Comparison of ENCODE assay signal across 1 cellular context in genomic region chr14:70811578-70811977, GRCh38.
TF ChIP-seq lines count a peak whose summit lies in the region.

No MANE protein-coding gene starts in this region.

TF ChIP-seq in A549, 52 proteins besides CTCF, POLR2A, EP300 and RAD21 (continued from another document):
- no peak for TF ChIP-seq HMGXB4 (CRISPR knock-in tag; IDR thresholded peaks at IDR 0.05; ENCODE audit: borderline replicate concordance)
- no peak for TF ChIP-seq TFCP2L1 (CRISPR knock-in tag; IDR thresholded peaks at IDR 0.05)
- no peak for TF ChIP-seq ZC3H11A (IDR thresholded peaks at IDR 0.05)
